18 cellular contexts compared by ENCODE assay signal in the genomic region with DNA sequence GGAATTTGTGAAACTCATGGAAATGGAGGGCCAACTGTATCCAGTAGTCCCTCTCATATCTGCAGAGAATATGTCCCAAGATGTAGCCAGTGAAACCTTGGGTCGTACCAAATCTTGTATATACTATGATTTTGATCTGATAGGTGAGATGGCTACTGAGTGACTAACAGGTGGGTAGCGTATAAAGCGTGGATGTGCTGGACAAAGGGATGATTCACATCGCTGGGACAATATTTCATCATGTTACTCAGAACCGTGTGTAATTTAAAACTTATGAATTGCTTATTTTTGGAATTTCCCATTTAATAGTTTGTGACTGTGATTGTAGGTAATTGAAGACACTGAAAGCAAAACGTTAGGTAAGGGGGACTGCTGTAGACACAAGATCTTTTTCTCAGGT.
"Had no signal": no experiment of that assay in that cellular context is flagged by ENCODE, and none has a peak within 500 bp of the region (broad histone marks: within the 10 kb centered on the region; RNA-seq: fewer than 3 reads in every experiment).

No MANE protein-coding gene starts in this region.

- H3K9me3 Mint-ChIP-seq: activated CD4-positive, alpha-beta memory T cell treated with anti-CD3 and anti-CD28 coated beads, Interleukin-2, amount 10 ng/mL, durations not matched to agents 7 days and 5 days; activated naive CD8-positive, alpha-beta T cell treated with anti-CD3 and anti-CD28 coated beads, Interleukin-2, amount 10 ng/mL, durations not matched to agents 7 days and 5 days; nephron had no signal

- H3K27ac Mint-ChIP-seq: activated CD4-positive, alpha-beta memory T cell treated with anti-CD3 and anti-CD28 coated beads, Interleukin-2, amount 10 ng/mL, durations not matched to agents 7 days and 5 days; activated naive CD8-positive, alpha-beta T cell treated with anti-CD3 and anti-CD28 coated beads, Interleukin-2, amount 10 ng/mL, durations not matched to agents 7 days and 5 days; nephron had no signal

- H3K36me3 ChIP-seq: left lung, sigmoid colon, suprapubic skin had no signal

- ATAC-seq: heart left ventricle; left lung; stimulated activated naive CD8-positive, alpha-beta T cell treated with anti-CD3 and anti-CD28 coated beads, Interleukin-15, Interleukin-2, amounts not matched to agents 100 U/mL and 50 U/mL, for 24 hours had no signal

- FAIRE-seq: islet of Langerhans had no signal

- H3K9me3 ChIP-seq: heart left ventricle, left lung, sigmoid colon, suprapubic skin, upper lobe of left lung had no signal

- H3K4me1 ChIP-seq: left lung, suprapubic skin, upper lobe of left lung had no signal

- H3K27me3 ChIP-seq: heart left ventricle, left lung, sigmoid colon, suprapubic skin, upper lobe of left lung had no signal

- H3K27ac ChIP-seq: heart left ventricle, left lung, sigmoid colon, suprapubic skin, upper lobe of left lung, VCaP had no signal

- H3K4me3 ChIP-seq: heart left ventricle, left lung, sigmoid colon, suprapubic skin, upper lobe of left lung had no signal

- H3K27me3 Mint-ChIP-seq: activated CD4-positive, alpha-beta memory T cell treated with anti-CD3 and anti-CD28 coated beads, Interleukin-2, amount 10 ng/mL, durations not matched to agents 7 days and 5 days; activated naive CD8-positive, alpha-beta T cell treated with anti-CD3 and anti-CD28 coated beads, Interleukin-2, amount 10 ng/mL, durations not matched to agents 7 days and 5 days had no signal

- H3K4me1 Mint-ChIP-seq: activated CD4-positive, alpha-beta memory T cell treated with anti-CD3 and anti-CD28 coated beads, Interleukin-2, amount 10 ng/mL, durations not matched to agents 7 days and 5 days; activated naive CD8-positive, alpha-beta T cell treated with anti-CD3 and anti-CD28 coated beads, Interleukin-2, amount 10 ng/mL, durations not matched to agents 7 days and 5 days had no signal

- DNase-seq: activated CD4-positive, alpha-beta memory T cell treated with anti-CD3 and anti-CD28 coated beads, Interleukin-2, amount 10 ng/mL, durations not matched to agents 7 days and 5 days; activated gamma-delta T cell treated with Interleukin-2 at 50 U/mL for 16 hours; activated naive CD8-positive, alpha-beta T cell treated with anti-CD3 and anti-CD28 coated beads, Interleukin-2, amount 10 ng/mL, durations not matched to agents 7 days and 5 days; activated T-cell treated with anti-CD3 and anti-CD28 coated beads, Interleukin-2, amount 50 U/mL, for 48 hours; central memory CD4-positive, alpha-beta T cell; effector memory CD4-positive, alpha-beta T cell; heart left ventricle; left lung; mesenchymal stem cell; sigmoid colon; stimulated activated CD4-positive, alpha-beta T cell treated with anti-CD3 and anti-CD28 coated beads, Interleukin-2, amount 100 ng/mL, for 48 hours; stimulated activated naive CD8-positive, alpha-beta T cell treated with anti-CD3 and anti-CD28 coated beads, Interleukin-15, Interleukin-2, amounts not matched to agents 100 U/mL and 50 U/mL, for 24 hours; T1000; upper lobe of left lung had no signal

- H3K4me3 Mint-ChIP-seq: activated CD4-positive, alpha-beta memory T cell treated with anti-CD3 and anti-CD28 coated beads, Interleukin-2, amount 10 ng/mL, durations not matched to agents 7 days and 5 days; activated naive CD8-positive, alpha-beta T cell treated with anti-CD3 and anti-CD28 coated beads, Interleukin-2, amount 10 ng/mL, durations not matched to agents 7 days and 5 days; nephron had no signal
